22 cellular contexts compared by ENCODE assay signal in the genomic region with DNA sequence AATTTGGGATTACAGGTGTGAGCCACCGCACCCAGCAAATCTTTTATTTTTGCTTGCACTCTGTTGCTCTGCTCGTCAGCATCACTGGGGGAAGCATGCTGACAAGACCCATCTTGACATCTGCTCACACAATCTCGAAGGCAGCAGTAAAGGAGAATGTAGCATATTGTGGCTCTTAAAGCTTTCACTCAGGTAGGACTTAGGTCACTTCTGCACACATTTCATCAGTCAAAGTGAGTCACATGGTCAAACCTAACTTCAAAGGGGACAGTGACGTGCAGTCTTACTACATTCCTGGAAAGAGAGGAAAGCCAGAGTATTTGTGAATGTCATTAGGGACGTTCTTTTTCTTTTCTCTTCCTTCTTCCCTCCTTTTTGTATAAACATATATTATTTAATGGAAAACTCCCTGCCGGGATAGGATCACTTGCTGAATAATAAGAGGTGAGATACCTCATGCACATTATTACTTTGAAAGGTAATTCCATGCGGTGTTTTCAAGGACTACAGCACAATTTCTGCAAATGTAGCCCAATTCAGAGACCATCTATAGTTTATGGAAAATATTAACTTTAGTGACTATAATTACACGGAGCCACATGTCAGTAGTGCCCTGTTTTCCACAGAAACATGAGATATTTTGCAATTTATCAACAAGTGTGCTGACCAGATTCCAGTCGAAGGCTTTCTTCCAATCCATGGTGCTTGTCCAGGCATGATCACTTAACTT. TPM values are rescaled to one million over a fixed set of nuclear protein-coding genes. Genes with fewer than 3 reads are reported as not detected.
DNase-seq lines count a peak whose midpoint lies in the region; ATAC-seq and TF ChIP-seq lines count a peak whose summit lies in the region.
"Had no signal": no experiment of that assay in that cellular context is flagged by ENCODE, and none has a peak within 500 bp of the region (broad histone marks: within the 10 kb centered on the region; RNA-seq: fewer than 3 reads in every experiment).

No MANE protein-coding gene starts in this region.

- H3K4me1 ChIP-seq in mesodermal cell (ENCODE audit: control insufficient read depth, insufficient read depth, low read length, poor library complexity, severe bottlenecking): peaks cover 35% of the 10 kb centered on the region
- peaks cover 15% of the 10 kb centered on the region for H3K4me1 ChIP-seq in MM.1S (ENCODE audit: low read length)
- H3K4me1 ChIP-seq: sigmoid colon, transverse colon had no signal

- no peak for TF ChIP-seq CTCF in RWPE1 (conservative IDR thresholded peaks at IDR 0.05; ENCODE audit: low read depth)
- no peak for TF ChIP-seq CTCF in MM.1S (IDR thresholded peaks at IDR 0.05; ENCODE audit: low read length)

- no peaks in the 10 kb centered on the region for H3K27me3 ChIP-seq in MM.1S (replicated peaks; ENCODE audit: insufficient read depth, low read length)
- H3K27me3 ChIP-seq: neural progenitor cell, sigmoid colon, transverse colon had no signal

- no peak for ATAC-seq in GM18502 (IDR thresholded peaks at IDR 0.05; ENCODE audit: poor library complexity, unreplicated experiment)
- ATAC-seq in GM18870 (IDR thresholded peaks at IDR 0.05; ENCODE audit: unreplicated experiment): no peak

- no peak overlapping the region for H3K4me3 ChIP-seq in mesodermal cell (ENCODE audit: extremely low read depth, insufficient read depth, low read length, poor library complexity, severe bottlenecking)
- no peak overlapping the region for H3K4me3 ChIP-seq in MM.1S (ENCODE audit: low read length)
- H3K4me3 ChIP-seq: neural progenitor cell, sigmoid colon, SK-N-MC, transverse colon had no signal

- peak overlapping the region; percentile 67 for H3K27ac ChIP-seq in RWPE1
- H3K27ac ChIP-seq in mesodermal cell (ENCODE audit: low read depth, low read length, severe bottlenecking): peak overlapping the region; percentile 62
- no peak overlapping the region for H3K27ac ChIP-seq in MM.1S (ENCODE audit: low read length)
- H3K27ac ChIP-seq: neural progenitor cell, sigmoid colon, SK-N-MC, transverse colon had no signal

- H3K9me3 ChIP-seq in mesodermal cell (ENCODE audit: control insufficient read depth, low read length) (no peaks in the 10 kb centered on the region), MM.1S (replicated peaks; ENCODE audit: insufficient read depth, low read length) (no peaks in the 10 kb centered on the region)
- H3K9me3 ChIP-seq: sigmoid colon, transverse colon had no signal

- no peaks in the 10 kb centered on the region for H3K36me3 ChIP-seq in mesodermal cell (ENCODE audit: control insufficient read depth, insufficient read depth, low read length)
- H3K36me3 ChIP-seq in MM.1S (replicated peaks; ENCODE audit: insufficient read depth, low read length): no peaks in the 10 kb centered on the region
- H3K36me3 ChIP-seq: neural progenitor cell, sigmoid colon, transverse colon had no signal

- no peaks in the 10 kb centered on the region for H3K79me2 ChIP-seq in MM.1S (ENCODE audit: low read length)

- H2AFZ ChIP-seq in MM.1S (ENCODE audit: low read length): no peak overlapping the region
- H2AFZ ChIP-seq: neural progenitor cell had no signal

- POLR2A ChIA-PET in RWPE1 (lab: Yijun Ruan, JAX; ENCODE audit: low non-redundant PET): no interaction called here

- peak; percentile 39 for DNase-seq in H4 (ENCODE audit: low spot score)
- DNase-seq in RWPE1 (ENCODE audit: low spot score): peak; percentile 64
- peak; percentile 12 for DNase-seq in fibroblast of gingiva (ENCODE audit: low read depth)
- no peak for DNase-seq in MM.1S
- no peak for DNase-seq in NCI-H2081 treated with DMSO at 0.1 percent for 48 hours (lab: John Stamatoyannopoulos, UW)
- DNase-seq: activated CD4-positive, alpha-beta memory T cell treated with anti-CD3 and anti-CD28 coated beads, Interleukin-2, amount 10 ng/mL, durations not matched to agents 7 days and 5 days; AML-193; amniotic stem cell; cortex of kidney; KG1; mesenchymal stem cell; NCI-H1417 treated with DMSO at 0.1 percent for 48 hours; NCI-H446; sigmoid colon; stimulated activated CD4-positive, alpha-beta T cell treated with anti-CD3 and anti-CD28 coated beads, Interleukin-4, amount 100 ng/mL, for 4 hours; transverse colon had no signal

- no peaks in the 10 kb centered on the region for H3F3A ChIP-seq in MM.1S (ENCODE audit: insufficient read depth, low read length)

- CTCF ChIA-PET in RWPE1 (lab: Yijun Ruan, JAX): interaction anchor here (0.7 kb wide), 1 partner anchor 47 kb away, joined by 4 read pairs; no protein-coding TSS in a partner anchor

- H4K20me1 ChIP-seq in MM.1S (ENCODE audit: insufficient read depth, low read length): no peaks in the 10 kb centered on the region

- no peak overlapping the region for H3K4me2 ChIP-seq in MM.1S (ENCODE audit: low read depth, low read length)
- H3K4me2 ChIP-seq: neural progenitor cell had no signal

- 78 to 100% methylated on average over 2 to 3 of the region's 9 CpGs for WGBS in mesodermal cell (ENCODE audit: insufficient coverage in 2 of 2), 2 experiments

- no peak overlapping the region for H3K9ac ChIP-seq in MM.1S (ENCODE audit: low read length)
- H3K9ac ChIP-seq: neural progenitor cell had no signal

- no peaks in the 10 kb centered on the region for H3K9me2 ChIP-seq in MM.1S (replicated peaks; ENCODE audit: insufficient read depth, low read length)

RNA-seq across cellular contexts. Expression of gene ACBD6, which starts 19.3 kb away (rescaled TPM):
- 66.9 and 67.6 TPM in 2 replicates for total RNA-seq in H4 (2014; rRNA removed; shearing (Covaris generic))
- 42.6 TPM for polyA plus RNA-seq in mesodermal cell (2013, experiment 1 of 2)
- 44.3 TPM for polyA plus RNA-seq in mesodermal cell (2013, experiment 2 of 2)

RNA-seq across cellular contexts. Expression of gene OVAAL, which starts 37.1 kb away (rescaled TPM):
- not detected in 2 replicates for total RNA-seq in H4 (2014; rRNA removed; shearing (Covaris generic))
- polyA plus RNA-seq in mesodermal cell (2013, experiment 1 of 2): not detected
- not detected for polyA plus RNA-seq in mesodermal cell (2013, experiment 2 of 2)
- total RNA-seq: activated CD4-positive, alpha-beta memory T cell treated with anti-CD3 and anti-CD28 coated beads, Interleukin-2, amount 10 ng/mL, durations not matched to agents 7 days and 5 days; sigmoid colon had no signal
- polyA plus RNA-seq: esophagus, sigmoid colon had no signal

Comparison
In these comparisons a context has a peak if more than half of its experiments do, and no peak if none do; other contexts are left out.
1. DNase-seq: peak in H4 (single experiment), RWPE1 (single experiment) and fibroblast of gingiva (single experiment); none in MM.1S (single experiment) and NCI-H2081 treated with DMSO at 0.1 percent for 48 hours (single experiment).